21 cellular contexts compared by ENCODE assay signal in the genomic region with DNA sequence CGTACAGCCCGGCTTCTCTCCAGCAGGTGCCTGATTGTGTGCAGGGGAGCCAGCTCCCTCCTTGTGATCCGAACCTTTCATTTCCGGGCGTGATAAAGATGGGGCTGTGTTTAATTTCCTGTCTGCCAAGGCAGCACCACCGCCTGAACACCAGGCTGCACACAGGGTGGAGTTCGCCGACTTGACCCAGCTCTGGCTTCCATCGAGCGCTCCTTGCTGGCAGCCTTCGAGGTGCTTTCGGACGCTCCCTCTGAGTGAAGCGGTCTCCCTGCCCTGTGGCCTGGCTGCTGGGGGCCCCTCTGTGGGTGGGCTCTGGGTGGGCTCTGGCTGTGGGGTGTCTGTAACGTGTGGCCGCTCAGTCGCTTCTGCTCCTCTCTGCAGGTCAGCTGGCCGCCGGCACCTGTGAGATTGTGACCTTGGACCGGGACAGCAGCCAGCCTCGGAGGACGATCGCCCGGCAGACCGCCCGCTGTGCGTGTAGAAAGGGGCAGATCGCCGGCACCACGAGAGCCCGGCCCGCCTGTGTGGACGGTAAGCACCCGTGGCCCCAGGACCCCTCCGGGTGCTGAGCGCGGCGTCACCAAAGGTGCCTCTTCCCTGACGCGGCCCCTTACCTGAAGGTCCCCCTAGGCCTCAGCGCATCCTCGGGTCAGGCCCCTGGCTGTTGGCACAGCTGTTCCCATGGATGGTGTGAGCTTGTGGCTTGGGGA.
DNase-seq lines count a peak whose midpoint lies in the region; ATAC-seq lines count a peak whose summit lies in the region.
"Had no signal": no experiment of that assay in that cellular context is flagged by ENCODE, and none has a peak within 500 bp of the region (broad histone marks: within the 10 kb centered on the region; RNA-seq: fewer than 3 reads in every experiment).

No MANE protein-coding gene starts in this region.

- DNase-seq in Right ventricle myocardium inferior (ENCODE audit: missing footprints) (peak; percentile 41), cardiac septum (ENCODE audit: low spot score) (no peak), neuronal stem cell (ENCODE audit: low spot score) (no peak), AG08395 (ENCODE audit: low spot score) (no peak)
- DNase-seq: BE2C; C1 segment of cervical spinal cord; CD4-positive, alpha-beta memory T cell; CD4-positive, CD25-positive, alpha-beta regulatory T cell; CD8-positive, alpha-beta memory T cell; COR-L47; DMS 273 treated with DMSO at 0.1 percent for 48 hours; DMS153; DMS53; DMS79; DND-41; EL; GDM1 had no signal

- no peak overlapping the region for H2BK120ac ChIP-seq in neuronal stem cell (ENCODE audit: low read depth, low read length)

- H3K4me2 ChIP-seq in BLaER1 (peak overlapping the region; percentile 96), neuronal stem cell (ENCODE audit: insufficient read depth, low read length, poor library complexity, severe bottlenecking) (no peak overlapping the region)
- H3K4me2 ChIP-seq: A549 had no signal

- no CpG with 5 or more reads among the region's 42 CpGs for WGBS in neuronal stem cell (ENCODE audit: extremely low coverage in 2 of 2, insufficient read length in 2 of 2, insufficient replicate concordance in 1 of 2), 2 donors

- peak overlapping the region; percentile 65 for H3K18ac ChIP-seq in neuronal stem cell (ENCODE audit: low read length)

- H2BK12ac ChIP-seq in neuronal stem cell (ENCODE audit: low read length), result no peak overlapping the region

- peaks cover 32% of the 10 kb centered on the region for H3K79me1 ChIP-seq in neuronal stem cell (ENCODE audit: low read depth, low read length)

- no peak overlapping the region for H3K4ac ChIP-seq in neuronal stem cell (ENCODE audit: low read length)

- H3K36me3 ChIP-seq in BLaER1 (no peaks in the 10 kb centered on the region; the same call in 1 of the 2 replicates), neuronal stem cell (replicated peaks in 1 of 2; ENCODE audit: control insufficient read depth in 2 of 2, insufficient read depth in 2 of 2, low read length in 2 of 2) (peaks cover 0 to 4% of the 10 kb centered on the region in 2 donors)
- H3K36me3 ChIP-seq: BE2C had no signal

- H3K4me3 ChIP-seq in BLaER1 (no peak overlapping the region), neuronal stem cell (ENCODE audit: low read length in 2 of 2) (no peak overlapping the region)
- H3K4me3 ChIP-seq: A549, GM12878 had no signal

- intact Hi-C loops in Right ventricle myocardium inferior (cut with DNase I), result no loop called here
- intact Hi-C loops in cardiac septum (cut with DNase I), result no loop called here

- H4K20me1 ChIP-seq in BLaER1, result peaks cover 43% of the 10 kb centered on the region

- peaks cover 70% of the 10 kb centered on the region for H3K4me1 ChIP-seq in BLaER1
- H3K4me1 ChIP-seq in neuronal stem cell (ENCODE audit: control insufficient read depth in 2 of 2, insufficient read depth in 1 of 2, low read depth in 1 of 2, low read length in 2 of 2), result no peaks in the 10 kb centered on the region
- H3K4me1 ChIP-seq: A549, BE2C had no signal

- no peak overlapping the region for H4K91ac ChIP-seq in neuronal stem cell (ENCODE audit: low read depth, low read length, poor library complexity)

- H3K27ac ChIP-seq in BLaER1 (0 out of 2 replicates have a peak overlapping the region, but pooled peaks have one; percentile 13), neuronal stem cell (replicated peaks; ENCODE audit: low read length) (no peak overlapping the region)
- H3K27ac ChIP-seq: 22Rv1, A549 had no signal

- no peak overlapping the region for H2BK5ac ChIP-seq in neuronal stem cell (ENCODE audit: low read length)

- H3K9me3 ChIP-seq in BLaER1 (no peaks in the 10 kb centered on the region), neuronal stem cell (replicated peaks in 1 of 2; ENCODE audit: control insufficient read depth in 2 of 2, insufficient read depth in 1 of 2, low read depth in 1 of 2, low read length in 2 of 2) (no peaks in the 10 kb centered on the region)
- H3K9me3 ChIP-seq: A549, BE2C had no signal

- no peak overlapping the region for H2BK15ac ChIP-seq in neuronal stem cell (ENCODE audit: low read length)

- H3K14ac ChIP-seq in neuronal stem cell (ENCODE audit: low read length), result peak overlapping the region; percentile 71

- no peak overlapping the region for H2AK5ac ChIP-seq in neuronal stem cell (ENCODE audit: low read depth, low read length)

- no peak for ATAC-seq in Right ventricle myocardium inferior
- ATAC-seq: A549, GM12878 had no signal

- no peak overlapping the region for H3K23ac ChIP-seq in neuronal stem cell (ENCODE audit: low read depth, low read length, poor library complexity)

- H3K9ac ChIP-seq in BLaER1 (no peak overlapping the region), neuronal stem cell (ENCODE audit: low read depth, low read length, poor library complexity) (peak overlapping the region; percentile 16)

- H3K27me3 ChIP-seq in BLaER1 (no peaks in the 10 kb centered on the region), neuronal stem cell (ENCODE audit: control insufficient read depth in 3 of 3, insufficient read depth in 3 of 3, low read depth in 1 of 3, low read length in 3 of 3) (no peaks in the 10 kb centered on the region)
- H3K27me3 ChIP-seq: BE2C had no signal

- H4K8ac ChIP-seq in neuronal stem cell (ENCODE audit: low read depth, low read length), result no peak overlapping the region

- no peak overlapping the region for H2AFZ ChIP-seq in neuronal stem cell (ENCODE audit: low read length)
